1 cellular context compared by ENCODE assay signal in genomic region chr22:44639891-44640617, GRCh38.
TF ChIP-seq lines count a peak whose summit lies in the region.

No MANE protein-coding gene starts in this region.

TF ChIP-seq in IMR-90, 13 proteins besides CTCF, POLR2A, EP300 and RAD21 (continued from another document):
- TF ChIP-seq ELK1 (IDR thresholded peaks at IDR 0.05; ENCODE audit: borderline replicate concordance, low read depth, low read length) (no peak), FOS (IDR thresholded peaks at IDR 0.05; ENCODE audit: low read depth, low read length) (no peak), CEBPB (IDR thresholded peaks at IDR 0.05; ENCODE audit: low read depth, low read length) (no peak), NFE2L2 (IDR thresholded peaks at IDR 0.05; ENCODE audit: low read depth, low read length) (no peak), MAZ (IDR thresholded peaks at IDR 0.05; ENCODE audit: borderline replicate concordance, low read depth, low read length) (no peak)
